In genomic region chr2:127107622-127107999, GRCh38 we compare ENCODE assay signal across 8 cellular contexts. TPM values are rescaled to one million over a fixed set of nuclear protein-coding genes. Genes with fewer than 3 reads are reported as not detected.
DNase-seq lines count a peak whose midpoint lies in the region; ATAC-seq and TF ChIP-seq lines count a peak whose summit lies in the region.

No MANE protein-coding gene starts in this region.

- ATAC-seq in DND-41 (ENCODE audit: insufficient read depth, low read depth) = no peak; the same call in 2 of the 3 replicates
- ATAC-seq in GM23338 = peak; percentile 12
- ATAC-seq in GM21825 (IDR thresholded peaks at IDR 0.05; ENCODE audit: unreplicated experiment) = no peak

- H3K9me3 ChIP-seq in DND-41 (ENCODE audit: insufficient read depth, low read length, severe bottlenecking) (no peaks in the 10 kb centered on the region), mesodermal cell (ENCODE audit: control insufficient read depth, low read length) (no peaks in the 10 kb centered on the region), uterus (no peaks in the 10 kb centered on the region)

- peak overlapping the region; percentile 85 for H3K4me3 Mint-ChIP-seq in GM23338

- peak overlapping the region; percentile 69 for H3K4me2 ChIP-seq in DND-41 (ENCODE audit: insufficient read depth, low read length)
- peak overlapping the region; percentile 95 for H3K4me2 ChIP-seq in GM23338

- H3K79me2 ChIP-seq in DND-41 (ENCODE audit: insufficient read depth, low read length) = no peaks in the 10 kb centered on the region
- H3K79me2 ChIP-seq in GM23338 (replicated peaks; ENCODE audit: insufficient read depth) = peaks cover 23% of the 10 kb centered on the region

- H3K27ac ChIP-seq in DND-41 (ENCODE audit: low read length) = no peak overlapping the region
- no peak overlapping the region for H3K27ac ChIP-seq in GM23338 (ENCODE audit: low read depth)
- peak overlapping the region; percentile 96 for H3K27ac ChIP-seq in cingulate gyrus (ENCODE audit: low read depth, low read length)
- peak overlapping the region; percentile 87 for H3K27ac ChIP-seq in mesodermal cell (ENCODE audit: low read depth, low read length, severe bottlenecking)
- peak overlapping the region; percentile 86 to 89 for H3K27ac ChIP-seq in uterus

- H3K27me3 Mint-ChIP-seq in GM23338 (ENCODE audit: insufficient read depth, low read depth, poor library complexity) = peaks cover 10% of the 10 kb centered on the region

- H3K4me1 ChIP-seq in DND-41 (ENCODE audit: insufficient read depth, low read length) = peaks cover 13% of the 10 kb centered on the region; the same call in 1 of the 2 replicates
- H3K4me1 ChIP-seq in GM23338 (ENCODE audit: insufficient read depth) = peaks cover 20% of the 10 kb centered on the region
- peaks cover 27% of the 10 kb centered on the region for H3K4me1 ChIP-seq in mesodermal cell (ENCODE audit: control insufficient read depth, insufficient read depth, low read length, poor library complexity, severe bottlenecking)
- H3K4me1 ChIP-seq in uterus = peaks cover 0 to under 1% of the 10 kb centered on the region in 2 donors

- no peak overlapping the region for H2AFZ ChIP-seq in DND-41 (ENCODE audit: low read depth, low read length)
- H2AFZ ChIP-seq in GM23338 = peak overlapping the region; percentile 94

- no peaks in the 10 kb centered on the region for H3K36me3 ChIP-seq in DND-41 (ENCODE audit: insufficient read depth, low read length)
- no peaks in the 10 kb centered on the region for H3K36me3 ChIP-seq in GM23338 (ENCODE audit: insufficient read depth)
- H3K36me3 ChIP-seq in mesodermal cell (ENCODE audit: control insufficient read depth, insufficient read depth, low read length) = no peaks in the 10 kb centered on the region
- no peaks in the 10 kb centered on the region for H3K36me3 ChIP-seq in uterus

- no peak for DNase-seq in DND-41
- peak; percentile 63 for DNase-seq in GM23338 (ENCODE audit: low spot score)
- DNase-seq in NCI-H345 treated with DMSO at 0.1 percent for 48 hours (lab: John Stamatoyannopoulos, UW; ENCODE audit: unreplicated experiment) = peak; percentile 52
- no peak for DNase-seq in uterus
- no peak for DNase-seq in NCI-H1048 (lab: John Stamatoyannopoulos, UW)

- peak overlapping the region in 1 of 2 experiments; percentile 51; a peak in 3 of 4 replicates for H3K4me3 ChIP-seq in DND-41 (ENCODE audit: low read depth in 1 of 2, low read length in 2 of 2)
- peak overlapping the region; percentile 85 for H3K4me3 ChIP-seq in GM23338
- H3K4me3 ChIP-seq in mesodermal cell (ENCODE audit: extremely low read depth, insufficient read depth, low read length, poor library complexity, severe bottlenecking) = peak overlapping the region; percentile 93
- peak overlapping the region; percentile 64 for H3K4me3 ChIP-seq in uterus

- no peak overlapping the region; the same call in 1 of the 2 replicates for H3K27ac Mint-ChIP-seq in GM23338

- no peaks in the 10 kb centered on the region for H3K9me2 ChIP-seq in GM23338 (ENCODE audit: insufficient read depth)

- peaks cover 28% of the 10 kb centered on the region for H3K4me1 Mint-ChIP-seq in GM23338

- 0 out of 3 replicates have a peak, but pooled peaks cover 2% of the 10 kb centered on the region for H3K36me3 Mint-ChIP-seq in GM23338 (ENCODE audit: low read depth)

- TF ChIP-seq POLR2A in uterus (IDR thresholded peaks at IDR 0.05) = no peak

- H4K20me1 ChIP-seq in DND-41 (ENCODE audit: insufficient read depth, low read length) (no peaks in the 10 kb centered on the region; the same call in 1 of the 2 replicates), GM23338 (replicated peaks; ENCODE audit: insufficient read depth) (no peaks in the 10 kb centered on the region)

- H3K27me3 ChIP-seq in DND-41 (ENCODE audit: insufficient read depth, low read length, poor library complexity) = peaks cover 28% of the 10 kb centered on the region
- H3K27me3 ChIP-seq in GM23338 (ENCODE audit: insufficient read depth) = 0 out of 2 replicates have a peak, but pooled peaks cover 11% of the 10 kb centered on the region
- no peaks in the 10 kb centered on the region for H3K27me3 ChIP-seq in uterus

- no peak for TF ChIP-seq CTCF in DND-41 (IDR thresholded peaks at IDR 0.05; ENCODE audit: borderline replicate concordance, extremely low read depth, low read length, poor library complexity, severe bottlenecking)
- TF ChIP-seq CTCF in GM23338 (conservative IDR thresholded peaks at IDR 0.05; ENCODE audit: low read depth in 2 of 2) = peak in 1 of 2 experiments; percentile 30; a peak in 1 of 4 replicates
- TF ChIP-seq CTCF in uterus (IDR thresholded peaks at IDR 0.05) = no peak

- intact Hi-C loops in uterus (cut with DNase I; ENCODE audit: low total_unique reads) = no loop called here

- H3K9ac ChIP-seq in DND-41 (ENCODE audit: low read depth, low read length) = peak overlapping the region; percentile 24; the same call in 1 of the 2 replicates

- peaks cover 9% of the 10 kb centered on the region for H3F3A ChIP-seq in GM23338 (replicated peaks; ENCODE audit: low read depth)

- no peaks in the 10 kb centered on the region; the same call in 2 of the 3 replicates for H3K9me3 Mint-ChIP-seq in GM23338

- WGBS in mesodermal cell (ENCODE audit: insufficient coverage in 2 of 2), 2 experiments = 3 to 8% methylated on average over 11 of the region's 17 CpGs

TF ChIP-seq in GM23338, 12 proteins besides CTCF, POLR2A, EP300 and RAD21:
- TF ChIP-seq POLR2AphosphoS5 (IDR thresholded peaks at IDR 0.05; ENCODE audit: low read depth) = no peak
- no peak for TF ChIP-seq EZH2 (IDR thresholded peaks at IDR 0.05; ENCODE audit: low read depth, unreplicated experiment)
- TF ChIP-seq REST (IDR thresholded peaks at IDR 0.05; ENCODE audit: unreplicated experiment) = no peak
- TF ChIP-seq CREB1 (CRISPR knock-in tag; IDR thresholded peaks at IDR 0.05; ENCODE audit: low read depth) = no peak
- TF ChIP-seq ZNF114 (CRISPR knock-in tag; IDR thresholded peaks at IDR 0.05) = no peak

RNA-seq across cellular contexts. Expression of gene BIN1, which starts 0.7 kb away (rescaled TPM):
- 52.7 and 56.4 TPM in 2 replicates for total RNA-seq in GM23338 (2014; rRNA removed; shearing (Covaris generic))
- 30.0 and 30.1 TPM in 2 replicates for polyA plus RNA-seq in GM23338 (2016; fragmentation: Nextera tagmentation; extraction: Ambion mirVana)
- polyA plus RNA-seq in mesodermal cell (2013, experiment 1 of 2) = 84.2 TPM
- polyA plus RNA-seq in mesodermal cell (2013, experiment 2 of 2) = 78.8 TPM
- total RNA-seq in uterus = 100 to 1,000 TPM in 1 of 4 donors, 10 to 100 TPM in 3; 41.5 to 112 (median 57.8) TPM

Comparison
In these comparisons a context has a peak if more than half of its experiments do, and no peak if none do; other contexts are left out.
1. DNase-seq: peak in GM23338 (single experiment) and NCI-H345 treated with DMSO at 0.1 percent for 48 hours (single experiment); none in DND-41 (single experiment), uterus (0 of 2) and NCI-H1048 (single experiment).
2. H3K27ac ChIP-seq: peak in cingulate gyrus (single experiment), mesodermal cell (single experiment) and uterus (2 of 2); none in DND-41 (single experiment) and GM23338 (single experiment).